Comparison of ENCODE assay signal across 10 cellular contexts in genomic region chr1:19458815-19459417, GRCh38. TPM values are rescaled to one million over a fixed set of nuclear protein-coding genes. Genes with fewer than 3 reads are reported as not detected.
DNase-seq lines count a peak whose midpoint lies in the region; ATAC-seq, FAIRE-seq and TF ChIP-seq lines count a peak whose summit lies in the region.
"Had no signal": no experiment of that assay in that cellular context is flagged by ENCODE, and none has a peak within 500 bp of the region (broad histone marks: within the 10 kb centered on the region; RNA-seq: fewer than 3 reads in every experiment).

No MANE protein-coding gene starts in this region.

- H4K91ac ChIP-seq in mesenchymal stem cell (ENCODE audit: low read length) = peak overlapping the region; percentile 54

- H3K14ac ChIP-seq in mesenchymal stem cell (ENCODE audit: low read length in 2 of 2) = no peak overlapping the region

- no peak for TF ChIP-seq EP300 in stomach (IDR thresholded peaks at IDR 0.05)

- H3K36me3 ChIP-seq in astrocyte (ENCODE audit: insufficient read depth, low read length) (peaks cover 4% of the 10 kb centered on the region), mesenchymal stem cell (ENCODE audit: control insufficient read depth in 1 of 2, insufficient read depth in 2 of 2, low read depth in 1 of 2, low read length in 2 of 2) (peaks cover 6 to 15% of the 10 kb centered on the region in 2 experiments), stomach (no peaks in the 10 kb centered on the region), A673 (ENCODE audit: insufficient read depth, low read length, poor library complexity, severe bottlenecking) (no peaks in the 10 kb centered on the region)

- H3K4me1 ChIP-seq in astrocyte (ENCODE audit: insufficient read depth, low read length) (peaks cover 39% of the 10 kb centered on the region), mesenchymal stem cell (ENCODE audit: control insufficient read depth, insufficient read depth, low read depth, low read length) (peaks cover 26% of the 10 kb centered on the region), stomach (peaks cover 63 to 98% (median 87%) of the 10 kb centered on the region in 4 donors), A673 (ENCODE audit: insufficient read depth, low read length, poor library complexity, severe bottlenecking) (peaks cover 84% of the 10 kb centered on the region)

- H3K4me2 ChIP-seq in astrocyte (ENCODE audit: low read length) = no peak overlapping the region
- no peak overlapping the region for H3K4me2 ChIP-seq in mesenchymal stem cell (ENCODE audit: low read length, poor library complexity, severe bottlenecking)

- H3K9me3 ChIP-seq in astrocyte (ENCODE audit: insufficient read depth, low read depth, low read length) (no peaks in the 10 kb centered on the region), mesenchymal stem cell (ENCODE audit: control insufficient read depth, low read length) (no peaks in the 10 kb centered on the region), stomach (no peaks in the 10 kb centered on the region), A673 (ENCODE audit: low read depth, low read length, poor library complexity, severe bottlenecking) (no peaks in the 10 kb centered on the region)
- H3K9me3 ChIP-seq: body of pancreas had no signal

- peak overlapping the region; percentile 45 for H3K27ac Mint-ChIP-seq in activated CD8-positive, alpha-beta memory T cell treated with anti-CD3 and anti-CD28 coated beads, Interleukin-2, amount 10 ng/mL, durations not matched to agents 7 days and 5 days
- peak overlapping the region; percentile 4 for H3K27ac Mint-ChIP-seq in astrocyte (ENCODE audit: unreplicated experiment)

- H2AK5ac ChIP-seq in mesenchymal stem cell (ENCODE audit: low read length, severe bottlenecking) = no peak overlapping the region

- H2AFZ ChIP-seq in astrocyte (ENCODE audit: low read depth, low read length) = no peak overlapping the region
- H2AFZ ChIP-seq in mesenchymal stem cell (ENCODE audit: low read depth, low read length) = no peak overlapping the region

- FAIRE-seq in astrocyte (lab: Jason Lieb, UNC) = no peak

- H3K79me2 ChIP-seq in astrocyte (ENCODE audit: insufficient read depth, low read length) = peaks cover 97% of the 10 kb centered on the region

- H3K36me3 Mint-ChIP-seq in activated CD8-positive, alpha-beta memory T cell treated with anti-CD3 and anti-CD28 coated beads, Interleukin-2, amount 10 ng/mL, durations not matched to agents 7 days and 5 days = peaks cover 26% of the 10 kb centered on the region
- no peaks in the 10 kb centered on the region for H3K36me3 Mint-ChIP-seq in astrocyte (ENCODE audit: low read depth, unreplicated experiment)

- POLR2A ChIA-PET in A673 (lab: Charles Lee; ENCODE audit: low non-redundant PET) = no interaction called here

- H3K27ac ChIP-seq in astrocyte (ENCODE audit: low read depth, low read length) (no peak overlapping the region), mesenchymal stem cell (ENCODE audit: low read length, poor library complexity, severe bottlenecking) (no peak overlapping the region), stomach (peak overlapping the region; percentile 65 to 90 (median 73)), A673 (ENCODE audit: low read depth, low read length, poor library complexity, severe bottlenecking) (no peak overlapping the region)
- H3K27ac ChIP-seq: body of pancreas had no signal

- ATAC-seq in activated CD8-positive, alpha-beta memory T cell treated with anti-CD3 and anti-CD28 coated beads, Interleukin-2, amount 10 ng/mL, durations not matched to agents 7 days and 5 days = no peak
- ATAC-seq: body of pancreas had no signal

- peaks cover 1% of the 10 kb centered on the region for H3K79me1 ChIP-seq in mesenchymal stem cell (replicated peaks; ENCODE audit: low read length, poor library complexity, severe bottlenecking)

- H3K4me1 Mint-ChIP-seq in activated CD8-positive, alpha-beta memory T cell treated with anti-CD3 and anti-CD28 coated beads, Interleukin-2, amount 10 ng/mL, durations not matched to agents 7 days and 5 days = peaks cover 76% of the 10 kb centered on the region
- H3K4me1 Mint-ChIP-seq in astrocyte (ENCODE audit: low read depth, unreplicated experiment) = peaks cover 51% of the 10 kb centered on the region

- intact Hi-C loops in stomach (cut with DNase I; ENCODE audit: low total_unique reads) = no loop called here
- intact Hi-C loops in A673 (cut with micrococcal nuclease; ENCODE audit: unreplicated experiment) = no loop called here

- TF ChIP-seq CTCF in astrocyte (IDR thresholded peaks at IDR 0.05; ENCODE audit: insufficient read depth, low read depth, low read length) (no peak), stomach (IDR thresholded peaks at IDR 0.05) (no peak), A673 (conservative IDR thresholded peaks at IDR 0.05; ENCODE audit: low read depth, low read length) (no peak)

- peaks cover 96% of the 10 kb centered on the region for H4K20me1 ChIP-seq in astrocyte (ENCODE audit: insufficient read depth, low read length)

- no peak for TF ChIP-seq POLR2A in stomach (IDR thresholded peaks at IDR 0.05)

- BruUV-seq in A673 (replicated peaks; lab: Mats Ljungman, UMichigan) = no TSS peak

- H3K23ac ChIP-seq in mesenchymal stem cell (ENCODE audit: low read length in 2 of 2) = no peak overlapping the region

- H3K4me3 ChIP-seq in astrocyte (ENCODE audit: insufficient read depth, low read depth, low read length) (no peak overlapping the region), mesenchymal stem cell (ENCODE audit: insufficient read depth in 1 of 2, low read depth in 1 of 2, low read length in 2 of 2) (no peak overlapping the region), stomach (no peak overlapping the region), A673 (ENCODE audit: low read depth, low read length, poor library complexity, severe bottlenecking) (no peak overlapping the region)
- H3K4me3 ChIP-seq: body of pancreas had no signal

- WGBS in mesenchymal stem cell = 83% methylated on average over 3 of the region's 6 CpGs
- 19 to 45% (median 34%) methylated on average over 6 of the region's 6 CpGs for WGBS in stomach, 5 donors

- H2BK5ac ChIP-seq in mesenchymal stem cell (ENCODE audit: low read depth, low read length, poor library complexity, severe bottlenecking) = no peak overlapping the region

- no peaks in the 10 kb centered on the region for H3K27me3 ChIP-seq in astrocyte (ENCODE audit: insufficient read depth, low read length)
- no peaks in the 10 kb centered on the region for H3K27me3 ChIP-seq in mesenchymal stem cell (ENCODE audit: control insufficient read depth in 1 of 2, insufficient read depth in 1 of 2, low read length in 2 of 2)
- no peaks in the 10 kb centered on the region for H3K27me3 ChIP-seq in stomach
- no peaks in the 10 kb centered on the region for H3K27me3 ChIP-seq in A673 (replicated peaks; ENCODE audit: insufficient read depth, low read depth, low read length, poor library complexity)
- H3K27me3 ChIP-seq: body of pancreas had no signal

- H2BK120ac ChIP-seq in mesenchymal stem cell (ENCODE audit: low read depth, low read length) = no peak overlapping the region

- no peak overlapping the region for H2BK15ac ChIP-seq in mesenchymal stem cell (ENCODE audit: low read depth, poor library complexity, severe bottlenecking)

- CTCF ChIA-PET in activated CD8-positive, alpha-beta memory T cell treated with anti-CD3 and anti-CD28 coated beads, Interleukin-2, amount 10 ng/mL, durations not matched to agents 7 days and 5 days (lab: Charles Lee) = no interaction called here
- CTCF ChIA-PET in A673 (lab: Charles Lee) = no interaction called here

- H3K27me3 Mint-ChIP-seq in activated CD8-positive, alpha-beta memory T cell treated with anti-CD3 and anti-CD28 coated beads, Interleukin-2, amount 10 ng/mL, durations not matched to agents 7 days and 5 days = no peaks in the 10 kb centered on the region
- H3K27me3 Mint-ChIP-seq in astrocyte (ENCODE audit: low read depth, unreplicated experiment) = no peaks in the 10 kb centered on the region

- H3K18ac ChIP-seq in mesenchymal stem cell (ENCODE audit: low read depth in 1 of 2, low read length in 2 of 2) = no peak overlapping the region

- H3K4me3 Mint-ChIP-seq in activated CD8-positive, alpha-beta memory T cell treated with anti-CD3 and anti-CD28 coated beads, Interleukin-2, amount 10 ng/mL, durations not matched to agents 7 days and 5 days = no peak overlapping the region
- no peak overlapping the region for H3K4me3 Mint-ChIP-seq in astrocyte (ENCODE audit: unreplicated experiment)

- no peak for DNase-seq in activated CD8-positive, alpha-beta memory T cell treated with anti-CD3 and anti-CD28 coated beads, Interleukin-2, amount 10 ng/mL, durations not matched to agents 7 days and 5 days
- no peak for DNase-seq in activated CD8-positive, alpha-beta memory T cell treated with anti-CD3 and anti-CD28 coated beads, Interleukin-2, amount 50 U/mL, for 4 hours
- DNase-seq in astrocyte (ENCODE audit: low read depth) (no peak), mesenchymal stem cell (no peak), stomach (peak; percentile 79), NCI-H1105 (lab: John Stamatoyannopoulos, UW) (no peak), A673 (ENCODE audit: low spot score) (no peak)
- DNase-seq in central memory CD4-positive, alpha-beta T cell = no peak
- DNase-seq: NCI-H1436 had no signal

- peak overlapping the region in 1 of 2 experiments; percentile 20 for H2BK12ac ChIP-seq in mesenchymal stem cell (ENCODE audit: low read length in 2 of 2)

- H3K9me3 Mint-ChIP-seq in activated CD8-positive, alpha-beta memory T cell treated with anti-CD3 and anti-CD28 coated beads, Interleukin-2, amount 10 ng/mL, durations not matched to agents 7 days and 5 days (ENCODE audit: low read depth) = no peaks in the 10 kb centered on the region
- no peaks in the 10 kb centered on the region for H3K9me3 Mint-ChIP-seq in astrocyte (ENCODE audit: unreplicated experiment)

- H3K9ac ChIP-seq in astrocyte (ENCODE audit: low read length) (no peak overlapping the region), mesenchymal stem cell (ENCODE audit: low read length) (peak overlapping the region; percentile 20)

- H3K4ac ChIP-seq in mesenchymal stem cell (ENCODE audit: low read depth in 1 of 2, low read length in 2 of 2) = peak overlapping the region in 1 of 2 experiments; percentile 31

- H4K8ac ChIP-seq in mesenchymal stem cell (ENCODE audit: low read length) = no peak overlapping the region

RNA-seq across cellular contexts. Expression of gene CAPZB, which starts 26.4 kb away (rescaled TPM):
- total RNA-seq in activated CD8-positive, alpha-beta memory T cell treated with anti-CD3 and anti-CD28 coated beads, Interleukin-2, amount 10 ng/mL, durations not matched to agents 7 days and 5 days = 100 to 1,000 TPM; 411 to 427 TPM
- total RNA-seq in astrocyte = 458 and 459 TPM in 2 replicates
- 431 TPM for polyA plus RNA-seq in mesenchymal stem cell (2013, experiment 1 of 2)
- polyA plus RNA-seq in mesenchymal stem cell (2013, experiment 2 of 2) = 426 TPM
- 100 to 1,000 TPM in 3 of 5 donors, 10 to 100 TPM in 2; 84.9 to 246 (median 112) TPM for total RNA-seq in stomach
- polyA plus RNA-seq in stomach = 100 to 1,000 TPM; 188 to 345 (median 256) TPM
- 206 and 214 TPM in 2 replicates for total RNA-seq in A673 (2021)

Comparison
In these comparisons a context has a peak if more than half of its experiments do, and no peak if none do; other contexts are left out.
1. H3K27ac ChIP-seq: peak in stomach (5 of 5); none in astrocyte (single experiment), mesenchymal stem cell (single experiment) and A673 (single experiment).